ENCODE assay signal across 8 cellular contexts in genomic region chr9:127796225-127796813, GRCh38.
DNase-seq lines count a peak whose midpoint lies in the region; TF ChIP-seq lines count a peak whose summit lies in the region.

No MANE protein-coding gene starts in this region.

- no peaks in the 10 kb centered on the region for H3K9me3 Mint-ChIP-seq in T-helper 2 cell treated with Interferon-gamma antibody and Interleukin-4, amounts not matched to agents 5 μg/mL and 100 μg/mL, for 36 hours
- H3K9me3 Mint-ChIP-seq in stimulated activated naive CD8-positive, alpha-beta T cell treated with anti-CD3 and anti-CD28 coated beads, Interleukin-15, Interleukin-2, amounts not matched to agents 100 ng/mL and 50 ng/mL, for 24 hours, result no peaks in the 10 kb centered on the region

- H3K4me3 Mint-ChIP-seq in T-helper 2 cell treated with Interferon-gamma antibody and Interleukin-4, amounts not matched to agents 5 μg/mL and 100 μg/mL, for 36 hours, result peak overlapping the region; percentile 79
- no peak overlapping the region for H3K4me3 Mint-ChIP-seq in stimulated activated naive CD8-positive, alpha-beta T cell treated with anti-CD3 and anti-CD28 coated beads, Interleukin-15, Interleukin-2, amounts not matched to agents 100 ng/mL and 50 ng/mL, for 24 hours

- H3K4me1 Mint-ChIP-seq in T-helper 2 cell treated with Interferon-gamma antibody and Interleukin-4, amounts not matched to agents 5 μg/mL and 100 μg/mL, for 36 hours (ENCODE audit: low read depth), result peaks cover 26% of the 10 kb centered on the region
- H3K4me1 Mint-ChIP-seq in stimulated activated naive CD8-positive, alpha-beta T cell treated with anti-CD3 and anti-CD28 coated beads, Interleukin-15, Interleukin-2, amounts not matched to agents 100 ng/mL and 50 ng/mL, for 24 hours (ENCODE audit: low read depth), result peaks cover 36% of the 10 kb centered on the region

- DNase-seq in T-helper 2 cell treated with Interferon-gamma antibody and Interleukin-4, amounts not matched to agents 5 μg/mL and 100 μg/mL, for 36 hours (ENCODE audit: low spot score), result no peak
- DNase-seq in T-helper 2 cell, result no peak
- peak; percentile 28 for DNase-seq in glomerular visceral epithelial cell (ENCODE audit: extremely low spot score)
- no peak for DNase-seq in NK-92 (lab: John Stamatoyannopoulos, UW; ENCODE audit: unreplicated experiment)
- DNase-seq in NCI-H526 (lab: John Stamatoyannopoulos, UW), result no peak
- DNase-seq in NCI-H2227 (lab: John Stamatoyannopoulos, UW; ENCODE audit: unreplicated experiment), result no peak

- H3K27ac Mint-ChIP-seq in T-helper 2 cell treated with Interferon-gamma antibody and Interleukin-4, amounts not matched to agents 5 μg/mL and 100 μg/mL, for 36 hours, result peak overlapping the region; percentile 87
- H3K27ac Mint-ChIP-seq in stimulated activated naive CD8-positive, alpha-beta T cell treated with anti-CD3 and anti-CD28 coated beads, Interleukin-15, Interleukin-2, amounts not matched to agents 100 ng/mL and 50 ng/mL, for 24 hours, result peak overlapping the region; percentile 81

- TF ChIP-seq POLR2A in Raji (IDR thresholded peaks at IDR 0.05; ENCODE audit: insufficient read depth, low read depth, low read length), result peak; percentile 27

- peaks cover 20% of the 10 kb centered on the region for H3K36me3 Mint-ChIP-seq in T-helper 2 cell treated with Interferon-gamma antibody and Interleukin-4, amounts not matched to agents 5 μg/mL and 100 μg/mL, for 36 hours (ENCODE audit: low read depth)
- peaks cover 14% of the 10 kb centered on the region for H3K36me3 Mint-ChIP-seq in stimulated activated naive CD8-positive, alpha-beta T cell treated with anti-CD3 and anti-CD28 coated beads, Interleukin-15, Interleukin-2, amounts not matched to agents 100 ng/mL and 50 ng/mL, for 24 hours (ENCODE audit: low read depth)

- no peaks in the 10 kb centered on the region for H3K27me3 Mint-ChIP-seq in T-helper 2 cell treated with Interferon-gamma antibody and Interleukin-4, amounts not matched to agents 5 μg/mL and 100 μg/mL, for 36 hours (ENCODE audit: low read depth)
- no peaks in the 10 kb centered on the region for H3K27me3 Mint-ChIP-seq in stimulated activated naive CD8-positive, alpha-beta T cell treated with anti-CD3 and anti-CD28 coated beads, Interleukin-15, Interleukin-2, amounts not matched to agents 100 ng/mL and 50 ng/mL, for 24 hours
